In genomic region chr7:44566680-44567079, GRCh38 we compare ENCODE assay signal across 20 cellular contexts. TPM values are rescaled to one million over a fixed set of nuclear protein-coding genes. Genes with fewer than 3 reads are reported as not detected.
"Had no signal": no experiment of that assay in that cellular context is flagged by ENCODE, and none has a peak within 500 bp of the region (broad histone marks: within the 10 kb centered on the region; RNA-seq: fewer than 3 reads in every experiment).

No MANE protein-coding gene starts in this region.

- H3K4me3 Mint-ChIP-seq: activated naive CD8-positive, alpha-beta T cell treated with anti-CD3 and anti-CD28 coated beads, Interleukin-2, amount 50 U/mL, for 24 hours; activated T-cell treated with anti-CD3 and anti-CD28 coated beads, Interleukin-2, amount 50 U/mL, for 72 hours; naive thymus-derived CD8-positive, alpha-beta T cell; stimulated activated memory B cell treated with anti-CD40 and anti-IgM and Interleukin-4, amounts not matched to agents 10 μg/mL and 1 μg/mL and 100 μg/mL, for 72 hours; T-helper 2 cell treated with Interferon-gamma antibody and Interleukin-4, amounts not matched to agents 5 μg/mL and 100 μg/mL, for 36 hours had no signal

- DNase-seq: activated CD8-positive, alpha-beta memory T cell treated with anti-CD3 and anti-CD28 coated beads, Interleukin-2, amount 50 U/mL, for 48 hours; activated gamma-delta T cell; activated naive CD8-positive, alpha-beta T cell treated with anti-CD3 and anti-CD28 coated beads, Interleukin-2, amount 50 U/mL, for 24 hours; activated T-cell treated with anti-CD3 and anti-CD28 coated beads, Interleukin-2, amount 50 U/mL, for 72 hours; foreskin fibroblast; left lung; naive thymus-derived CD8-positive, alpha-beta T cell; ovary; psoas muscle; stimulated activated CD4-positive, alpha-beta T cell treated with anti-CD3 and anti-CD28 coated beads, Interleukin-2, amount 100 ng/mL, for 24 hours; testis; trophoblast cell; uterus had no signal

- ATAC-seq: activated naive CD8-positive, alpha-beta T cell treated with anti-CD3 and anti-CD28 coated beads, Interleukin-2, amount 50 U/mL, for 24 hours; activated T-cell treated with anti-CD3 and anti-CD28 coated beads, Interleukin-2, amount 50 U/mL, for 72 hours; left lung; naive thymus-derived CD8-positive, alpha-beta T cell; psoas muscle; SK-N-SH treated with all-trans-retinoic acid at 6 μM for 48 hours; stimulated activated memory B cell treated with anti-CD40 and anti-IgM and Interleukin-4, amounts not matched to agents 10 μg/mL and 1 μg/mL and 100 μg/mL, for 72 hours had no signal

- H3K27me3 Mint-ChIP-seq: activated naive CD8-positive, alpha-beta T cell treated with anti-CD3 and anti-CD28 coated beads, Interleukin-2, amount 50 U/mL, for 24 hours; naive thymus-derived CD8-positive, alpha-beta T cell; stimulated activated memory B cell treated with anti-CD40 and anti-IgM and Interleukin-4, amounts not matched to agents 10 μg/mL and 1 μg/mL and 100 μg/mL, for 72 hours had no signal

- H3K9me3 Mint-ChIP-seq: activated naive CD8-positive, alpha-beta T cell treated with anti-CD3 and anti-CD28 coated beads, Interleukin-2, amount 50 U/mL, for 24 hours; activated T-cell treated with anti-CD3 and anti-CD28 coated beads, Interleukin-2, amount 50 U/mL, for 72 hours; naive thymus-derived CD8-positive, alpha-beta T cell; stimulated activated memory B cell treated with anti-CD40 and anti-IgM and Interleukin-4, amounts not matched to agents 10 μg/mL and 1 μg/mL and 100 μg/mL, for 72 hours; T-helper 2 cell treated with Interferon-gamma antibody and Interleukin-4, amounts not matched to agents 5 μg/mL and 100 μg/mL, for 36 hours had no signal

- H3K27ac Mint-ChIP-seq: activated naive CD8-positive, alpha-beta T cell treated with anti-CD3 and anti-CD28 coated beads, Interleukin-2, amount 50 U/mL, for 24 hours; activated T-cell treated with anti-CD3 and anti-CD28 coated beads, Interleukin-2, amount 50 U/mL, for 72 hours; stimulated activated memory B cell treated with anti-CD40 and anti-IgM and Interleukin-4, amounts not matched to agents 10 μg/mL and 1 μg/mL and 100 μg/mL, for 72 hours; T-helper 2 cell treated with Interferon-gamma antibody and Interleukin-4, amounts not matched to agents 5 μg/mL and 100 μg/mL, for 36 hours had no signal

- H3K9me3 ChIP-seq: left lung, ovary, psoas muscle, right atrium auricular region, testis, uterus had no signal

RNA-seq across cellular contexts. Expression of gene NPC1L1, which starts 25.6 kb away (rescaled TPM):
- total RNA-seq: activated CD8-positive, alpha-beta memory T cell treated with anti-CD3 and anti-CD28 coated beads for 36 hours; cerebellum; glomerular endothelial cell; right atrium auricular region had no signal
